16 cellular contexts compared by ENCODE assay signal in the genomic region with DNA sequence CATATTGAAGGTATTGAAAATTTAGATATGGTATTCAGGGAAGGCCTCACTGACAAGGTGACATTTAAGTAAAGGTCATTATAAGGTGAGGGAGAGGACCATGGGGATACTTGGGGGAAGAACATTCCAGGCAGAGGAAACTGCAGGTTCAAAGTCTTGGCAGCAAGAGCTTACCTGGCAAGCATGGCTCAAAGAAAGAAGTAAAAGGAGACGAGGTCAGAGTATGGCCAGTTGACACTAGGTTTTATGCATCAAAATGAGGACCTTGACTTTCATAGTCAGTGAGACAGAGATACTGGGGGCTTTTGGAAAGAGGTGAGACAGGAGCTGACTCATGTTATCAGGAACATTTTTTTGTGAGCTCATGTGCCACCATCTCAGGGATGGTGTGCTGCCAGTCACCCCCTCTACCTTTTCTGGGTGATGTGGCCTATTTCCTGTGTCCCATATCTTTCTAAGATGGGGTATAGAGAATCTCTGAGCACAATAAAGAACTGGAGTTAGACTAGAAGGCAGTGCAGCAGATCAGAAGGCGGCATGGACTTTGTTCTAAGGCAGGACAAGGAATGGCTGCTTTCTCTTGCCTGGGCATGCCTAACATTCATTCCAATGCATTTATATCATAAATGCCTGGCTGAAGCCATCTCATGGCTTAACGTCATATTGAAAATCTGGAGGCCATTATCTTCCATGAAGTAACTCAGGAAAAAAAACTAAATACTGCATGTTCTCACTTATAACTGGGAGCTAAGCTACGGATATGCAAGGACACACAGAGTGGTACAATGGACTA.
"Had no signal": no experiment of that assay in that cellular context is flagged by ENCODE, and none has a peak within 500 bp of the region (broad histone marks: within the 10 kb centered on the region; RNA-seq: fewer than 3 reads in every experiment).

No MANE protein-coding gene starts in this region.

- ATAC-seq: heart right ventricle, psoas muscle, sciatic nerve had no signal

- H3K27ac ChIP-seq: ascending aorta, cardiac muscle cell, dorsolateral prefrontal cortex, heart right ventricle, neural progenitor cell, psoas muscle, spleen had no signal

- H3K9ac ChIP-seq: neural progenitor cell had no signal

- H3K27me3 ChIP-seq: ascending aorta, cardiac muscle cell, dorsolateral prefrontal cortex, heart right ventricle, neural progenitor cell, spleen had no signal

- H2AFZ ChIP-seq: neural progenitor cell had no signal

- H3K36me3 ChIP-seq: ascending aorta, cardiac muscle cell, heart right ventricle, neural progenitor cell, spleen had no signal

- H3K4me1 ChIP-seq: ascending aorta, heart right ventricle, neural progenitor cell, psoas muscle, spleen had no signal

- H3K9me3 ChIP-seq: ascending aorta, heart right ventricle, psoas muscle, spleen had no signal

- H3K4me2 ChIP-seq: neural progenitor cell had no signal

- DNase-seq: activated CD4-positive, alpha-beta T cell treated with anti-CD3 and anti-CD28 coated beads, Interleukin-2, amount 10 ng/mL, durations not matched to agents 7 days and 5 days; activated naive CD4-positive, alpha-beta T cell; dorsolateral prefrontal cortex; endodermal cell; foreskin melanocyte; heart right ventricle; midbrain; naive B cell; psoas muscle; spleen had no signal

- FAIRE-seq: urothelium cell line had no signal

- H3K4me3 ChIP-seq: ascending aorta, cardiac muscle cell, dorsolateral prefrontal cortex, heart right ventricle, lung, neural progenitor cell, psoas muscle, spleen had no signal
